In genomic region chr12:53677612-53678133, GRCh38 we compare ENCODE assay signal across 9 cellular contexts. TPM values are rescaled to one million over a fixed set of nuclear protein-coding genes. Genes with fewer than 3 reads are reported as not detected.
DNase-seq lines count a peak whose midpoint lies in the region; ATAC-seq and TF ChIP-seq lines count a peak whose summit lies in the region.
"Had no signal": no experiment of that assay in that cellular context is flagged by ENCODE, and none has a peak within 500 bp of the region (broad histone marks: within the 10 kb centered on the region; RNA-seq: fewer than 3 reads in every experiment).

No MANE protein-coding gene starts in this region.

- in situ Hi-C loops in G401 (cut with HindIII; ENCODE audit: low sequenced_read_pairs), result loop anchor here (10.0 kb wide), 1 partner anchor 53 kb away; the partner anchor contains the start of gene ATF7

- no peaks in the 10 kb centered on the region for H3K36me3 ChIP-seq in iPS-15b (ENCODE audit: control insufficient read depth, insufficient read depth, low read length)
- peaks cover 23% of the 10 kb centered on the region for H3K36me3 ChIP-seq in BE2C

- H3K9ac ChIP-seq in iPS-15b (ENCODE audit: low read depth, low read length), result peak overlapping the region; percentile 56

- peaks cover 30% of the 10 kb centered on the region for H3K4me1 Mint-ChIP-seq in activated CD4-positive, alpha-beta memory T cell treated with anti-CD3 and anti-CD28 coated beads, Interleukin-2, amount 10 ng/mL, durations not matched to agents 7 days and 5 days

- no peaks in the 10 kb centered on the region for H3K9me3 Mint-ChIP-seq in activated CD4-positive, alpha-beta memory T cell treated with anti-CD3 and anti-CD28 coated beads, Interleukin-2, amount 10 ng/mL, durations not matched to agents 7 days and 5 days

- TF ChIP-seq CTCF in BE2C (IDR thresholded peaks at IDR 0.05; ENCODE audit: low read depth, low read length), result no peak

- peaks cover 20% of the 10 kb centered on the region for H3K36me3 Mint-ChIP-seq in activated CD4-positive, alpha-beta memory T cell treated with anti-CD3 and anti-CD28 coated beads, Interleukin-2, amount 10 ng/mL, durations not matched to agents 7 days and 5 days (ENCODE audit: low read depth)

- ATAC-seq in GM18873 (IDR thresholded peaks at IDR 0.05; ENCODE audit: low FRiP score, unreplicated experiment), result no peak

- peaks cover 17% of the 10 kb centered on the region for H3K27me3 ChIP-seq in iPS-15b (ENCODE audit: control insufficient read depth, insufficient read depth, low read length)
- no peaks in the 10 kb centered on the region for H3K27me3 ChIP-seq in BE2C

- CTCF ChIA-PET in activated CD4-positive, alpha-beta memory T cell treated with anti-CD3 and anti-CD28 coated beads, Interleukin-2, amount 10 ng/mL, durations not matched to agents 7 days and 5 days (lab: Charles Lee), result interaction anchor here (0.6 to 5.2 kb wide), 9 partner anchors 10 to 602 kb away, joined by 3 to 71 read pairs (median 4); partner anchors contain the start of gene CBX5

- DNase-seq in G401 (ENCODE audit: low spot score), result peak; percentile 32
- no peak for DNase-seq in activated CD4-positive, alpha-beta memory T cell treated with anti-CD3 and anti-CD28 coated beads, Interleukin-2, amount 10 ng/mL, durations not matched to agents 7 days and 5 days
- DNase-seq in skeletal muscle cell (ENCODE audit: low read depth), result no peak
- no peak for DNase-seq in dermis blood vessel endothelial cell
- no peak for DNase-seq in SHP77 (lab: John Stamatoyannopoulos, UW)
- no peak for DNase-seq in BE2C
- DNase-seq: NCI-H187 treated with DMSO at 0.1 percent for 48 hours had no signal

- POLR2A ChIA-PET in activated CD4-positive, alpha-beta memory T cell treated with anti-CD3 and anti-CD28 coated beads, Interleukin-2, amount 10 ng/mL, durations not matched to agents 7 days and 5 days (lab: Charles Lee), result interaction anchor here (1.0 to 1.4 kb wide), 4 partner anchors 11 to 134 kb away, joined by 3 to 4 read pairs (median 3); no protein-coding TSS in a partner anchor

- H3K27me3 Mint-ChIP-seq in activated CD4-positive, alpha-beta memory T cell treated with anti-CD3 and anti-CD28 coated beads, Interleukin-2, amount 10 ng/mL, durations not matched to agents 7 days and 5 days, result peaks cover 32% of the 10 kb centered on the region

- peaks cover 10% of the 10 kb centered on the region for H3K4me1 ChIP-seq in iPS-15b (ENCODE audit: control insufficient read depth, insufficient read depth, low read length)
- no peaks in the 10 kb centered on the region; the same call in 1 of the 2 replicates for H3K4me1 ChIP-seq in BE2C

- H3K4me3 ChIP-seq in iPS-15b (ENCODE audit: low read depth, low read length) (peak overlapping the region; percentile 85), skeletal muscle cell (ENCODE audit: low read depth, low read length) (peak overlapping the region; percentile 38), BE2C (ENCODE audit: low read depth, low read length) (no peak overlapping the region)

- peak overlapping the region; percentile 30 for H3K4me3 Mint-ChIP-seq in activated CD4-positive, alpha-beta memory T cell treated with anti-CD3 and anti-CD28 coated beads, Interleukin-2, amount 10 ng/mL, durations not matched to agents 7 days and 5 days

- no peaks in the 10 kb centered on the region for H3K9me3 ChIP-seq in iPS-15b (ENCODE audit: control insufficient read depth, insufficient read depth, low read length)
- H3K9me3 ChIP-seq in BE2C, result no peaks in the 10 kb centered on the region

- H3K27ac Mint-ChIP-seq in activated CD4-positive, alpha-beta memory T cell treated with anti-CD3 and anti-CD28 coated beads, Interleukin-2, amount 10 ng/mL, durations not matched to agents 7 days and 5 days, result no peak overlapping the region

RNA-seq across cellular contexts. Expression of gene ATP5MC2, which starts 1.8 kb away (rescaled TPM):
- 219 and 225 TPM in 2 replicates for total RNA-seq in G401 (2014; rRNA removed; shearing (Covaris generic))
- 100 to 1,000 TPM; 341 to 347 TPM for total RNA-seq in activated CD4-positive, alpha-beta memory T cell treated with anti-CD3 and anti-CD28 coated beads, Interleukin-2, amount 10 ng/mL, durations not matched to agents 7 days and 5 days
- 130 and 195 TPM in 2 replicates for total RNA-seq in dermis blood vessel endothelial cell
- 529 TPM for polyA plus RNA-seq in BE2C (2012; ENCODE audit: insufficient read depth, insufficient read length, low read depth)

RNA-seq across cellular contexts. Expression of gene CALCOCO1, which starts 49.6 kb away (rescaled TPM):
- total RNA-seq in G401 (2014; rRNA removed; shearing (Covaris generic)), result 232 and 250 TPM in 2 replicates
- 10 to 100 TPM; 80.5 to 83.0 TPM for total RNA-seq in activated CD4-positive, alpha-beta memory T cell treated with anti-CD3 and anti-CD28 coated beads, Interleukin-2, amount 10 ng/mL, durations not matched to agents 7 days and 5 days
- total RNA-seq in dermis blood vessel endothelial cell, result 87.6 and 98.4 TPM in 2 replicates
- polyA plus RNA-seq in BE2C (2012; ENCODE audit: insufficient read depth, insufficient read length, low read depth), result 13.1 TPM

RNA-seq across cellular contexts. Expression of gene ATF7, which starts 51.5 kb away (rescaled TPM):
- 11.6 and 12.4 TPM in 2 replicates for total RNA-seq in G401 (2014; rRNA removed; shearing (Covaris generic))
- 10 to 100 TPM; 21.4 to 24.0 TPM for total RNA-seq in activated CD4-positive, alpha-beta memory T cell treated with anti-CD3 and anti-CD28 coated beads, Interleukin-2, amount 10 ng/mL, durations not matched to agents 7 days and 5 days
- total RNA-seq in dermis blood vessel endothelial cell, result 12.9 and 14.9 TPM in 2 replicates
- 20.9 TPM for polyA plus RNA-seq in BE2C (2012; ENCODE audit: insufficient read depth, insufficient read length, low read depth)
